ENCODE assay signal across 15 cellular contexts in the genomic region with DNA sequence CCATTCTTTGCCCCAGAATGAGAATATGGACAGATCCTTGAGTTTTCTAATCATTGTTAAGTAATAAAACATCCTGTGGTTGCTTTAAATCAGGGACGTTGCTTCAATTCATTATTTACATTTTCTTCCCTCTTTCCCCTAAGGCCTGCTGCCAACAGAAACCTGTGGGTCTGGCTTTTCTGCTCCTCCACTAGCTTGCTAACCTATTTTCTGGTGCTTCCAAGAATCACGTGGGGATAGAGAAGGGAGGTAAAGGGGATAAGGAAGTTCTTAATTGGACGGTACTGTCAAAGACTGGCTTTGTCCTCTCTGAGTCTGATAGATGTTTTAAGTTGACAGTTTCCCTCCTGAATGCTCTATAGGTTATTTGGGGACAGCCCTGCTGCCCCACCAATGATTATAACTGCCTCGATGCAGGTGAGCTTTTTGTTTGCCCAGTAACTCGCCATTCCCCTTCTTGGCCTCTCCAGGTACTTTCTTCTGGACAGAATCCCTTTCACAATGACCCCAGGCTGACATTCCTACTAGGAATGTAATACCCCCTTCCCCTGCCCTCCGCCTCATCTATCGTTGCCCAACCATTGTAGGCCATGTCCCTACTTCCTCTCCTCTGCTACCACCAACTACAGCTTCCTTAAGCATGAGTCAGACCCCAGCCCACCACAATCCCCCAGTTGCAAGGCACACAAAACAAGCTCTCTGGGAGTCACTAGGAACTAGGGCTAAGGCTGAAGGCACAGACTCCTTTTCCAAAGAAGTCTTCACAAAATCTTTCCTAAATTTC. TPM values are rescaled to one million over a fixed set of nuclear protein-coding genes. Genes with fewer than 3 reads are reported as not detected.
A peak's percentile ranks its signal among the peaks of the same experiment; 100 is the strongest.
DNase-seq lines count a peak whose midpoint lies in the region; TF ChIP-seq lines count a peak whose summit lies in the region.
"Had no signal": no experiment of that assay in that cellular context is flagged by ENCODE, and none has a peak within 500 bp of the region (broad histone marks: within the 10 kb centered on the region; RNA-seq: fewer than 3 reads in every experiment).

No MANE protein-coding gene starts in this region.

- no peak overlapping the region for H3K9ac ChIP-seq in colonic mucosa (ENCODE audit: low read depth in 2 of 2, low read length in 2 of 2)

- H3K4me3 ChIP-seq in colonic mucosa: no peak overlapping the region
- H3K4me3 ChIP-seq in neutrophil (ENCODE audit: low read depth in 1 of 2, low read length in 1 of 2): no peak overlapping the region

- no peak overlapping the region for H3K27ac Mint-ChIP-seq in activated CD4-positive, alpha-beta memory T cell treated with anti-CD3 and anti-CD28 coated beads for 36 hours
- H3K27ac Mint-ChIP-seq: activated naive CD4-positive, alpha-beta T cell treated with anti-CD3 and anti-CD28 coated beads, Interleukin-2, amount 50 U/mL, for 72 hours; endodermal cell; naive thymus-derived CD4-positive, alpha-beta T cell had no signal

- no peaks in the 10 kb centered on the region for H3K4me1 Mint-ChIP-seq in activated CD4-positive, alpha-beta memory T cell treated with anti-CD3 and anti-CD28 coated beads for 36 hours (ENCODE audit: low read depth)

- POLR2A ChIA-PET in activated CD4-positive, alpha-beta memory T cell treated with anti-CD3 and anti-CD28 coated beads for 36 hours (lab: Charles Lee): no interaction called here

- H3K9me3 ChIP-seq in colonic mucosa (no peaks in the 10 kb centered on the region), neutrophil (no peaks in the 10 kb centered on the region)

- H3K36me3 ChIP-seq in colonic mucosa: no peaks in the 10 kb centered on the region
- no peaks in the 10 kb centered on the region for H3K36me3 ChIP-seq in neutrophil

- H3K27ac ChIP-seq in colonic mucosa (no peak overlapping the region), neutrophil (peak overlapping the region; percentile 92)

- H3K9me3 Mint-ChIP-seq in activated CD4-positive, alpha-beta memory T cell treated with anti-CD3 and anti-CD28 coated beads for 36 hours: no peaks in the 10 kb centered on the region

- H3K4me1 ChIP-seq in colonic mucosa (peaks cover 5% of the 10 kb centered on the region), neutrophil (ENCODE audit: control insufficient read depth in 1 of 2, insufficient read depth in 1 of 2, low read depth in 1 of 2, low read length in 1 of 2) (peaks cover 71 to 72% of the 10 kb centered on the region in 2 experiments)

- H3K36me3 Mint-ChIP-seq in activated CD4-positive, alpha-beta memory T cell treated with anti-CD3 and anti-CD28 coated beads for 36 hours: no peaks in the 10 kb centered on the region
- H3K36me3 Mint-ChIP-seq: activated naive CD4-positive, alpha-beta T cell treated with anti-CD3 and anti-CD28 coated beads, Interleukin-2, amount 50 U/mL, for 72 hours; naive thymus-derived CD4-positive, alpha-beta T cell had no signal

- no peaks in the 10 kb centered on the region for H3K27me3 Mint-ChIP-seq in activated CD4-positive, alpha-beta memory T cell treated with anti-CD3 and anti-CD28 coated beads for 36 hours

- H3K27me3 ChIP-seq in colonic mucosa: no peaks in the 10 kb centered on the region
- no peaks in the 10 kb centered on the region for H3K27me3 ChIP-seq in neutrophil

- DNase-seq in ELR (ENCODE audit: low read depth) (peak; percentile 68), RPMI7951 (ENCODE audit: low read depth) (peak; percentile 74), colonic mucosa (peak; percentile 37), OCI-M2 (lab: John Stamatoyannopoulos, UW; ENCODE audit: unreplicated experiment) (no peak)
- DNase-seq in NK-92 treated with Interleukin-12 subunit alpha and Interleukin-12 subunit beta, amount 100 ng/mL, for 24 hours (lab: John Stamatoyannopoulos, UW): no peak
- no peak for DNase-seq in stimulated activated CD4-positive, alpha-beta T cell treated with anti-CD3 and anti-CD28 coated beads, Interleukin-1b, Interleukin-23, amount 100 ng/mL, for 48 hours
- DNase-seq in activated CD4-positive, alpha-beta memory T cell treated with anti-CD3 and anti-CD28 coated beads for 36 hours: no peak
- DNase-seq: endodermal cell; GF-D8; KBM-7; naive thymus-derived CD4-positive, alpha-beta T cell; NCI-H510A; stimulated activated CD4-positive, alpha-beta T cell treated with anti-CD3 and anti-CD28 coated beads, Interleukin-15, amount 100 ng/mL, for 24 hours had no signal

- intact Hi-C loops in colonic mucosa (cut with DNase I): no loop called here
- intact Hi-C loops in activated CD4-positive, alpha-beta memory T cell treated with anti-CD3 and anti-CD28 coated beads for 36 hours (cut with micrococcal nuclease): no loop called here

- no peak overlapping the region for H3K4me3 Mint-ChIP-seq in activated CD4-positive, alpha-beta memory T cell treated with anti-CD3 and anti-CD28 coated beads for 36 hours
- H3K4me3 Mint-ChIP-seq: endodermal cell; naive thymus-derived CD4-positive, alpha-beta T cell had no signal

- CTCF ChIA-PET in activated CD4-positive, alpha-beta memory T cell treated with anti-CD3 and anti-CD28 coated beads for 36 hours (lab: Charles Lee): no interaction called here

- no peak for TF ChIP-seq CTCF in colonic mucosa (IDR thresholded peaks at IDR 0.05)
- no peak for TF ChIP-seq CTCF in neutrophil (IDR thresholded peaks at IDR 0.05)

RNA-seq across cellular contexts. Expression of a gene that starts 19.9 kb away (rescaled TPM):
- total RNA-seq in RPMI7951 (2014; rRNA removed; shearing (Covaris generic)): 11.2 and 12.5 TPM in 2 replicates
- 10 to 100 TPM; 23.3 to 41.7 TPM for total RNA-seq in colonic mucosa
- total RNA-seq in activated CD4-positive, alpha-beta memory T cell treated with anti-CD3 and anti-CD28 coated beads for 36 hours: 10 to 100 TPM; 11.4 to 11.9 TPM

Comparison
In these comparisons a context has a peak if more than half of its experiments do, and no peak if none do; other contexts are left out.
1. DNase-seq: peak in ELR (single experiment), RPMI7951 (single experiment) and colonic mucosa (single experiment); none in NK-92 treated with Interleukin-12 subunit alpha and Interleukin-12 subunit beta, amount 100 ng/mL, for 24 hours (single experiment), stimulated activated CD4-positive, alpha-beta T cell treated with anti-CD3 and anti-CD28 coated beads, Interleukin-1b, Interleukin-23, amount 100 ng/mL, for 48 hours (single experiment), OCI-M2 (single experiment) and activated CD4-positive, alpha-beta memory T cell treated with anti-CD3 and anti-CD28 coated beads for 36 hours (single experiment).